17 cellular contexts compared by ENCODE assay signal in genomic region chr3:139460096-139460495, GRCh38. TPM values are rescaled to one million over a fixed set of nuclear protein-coding genes. Genes with fewer than 3 reads are reported as not detected.
DNase-seq lines count a peak whose midpoint lies in the region; ATAC-seq and TF ChIP-seq lines count a peak whose summit lies in the region.
"Had no signal": no experiment of that assay in that cellular context is flagged by ENCODE, and none has a peak within 500 bp of the region (broad histone marks: within the 10 kb centered on the region; RNA-seq: fewer than 3 reads in every experiment).

No MANE protein-coding gene starts in this region.

- no peak overlapping the region for H3K27ac ChIP-seq in CD8-positive, alpha-beta T cell (ENCODE audit: low read depth, low read length)

- H3K27me3 ChIP-seq in adipocyte (replicated peaks; ENCODE audit: control insufficient read depth, insufficient read depth, low read length), result no peaks in the 10 kb centered on the region
- no peaks in the 10 kb centered on the region for H3K27me3 ChIP-seq in CD8-positive, alpha-beta T cell (ENCODE audit: insufficient read depth, low read length)

- CTCF ChIA-PET in CD8-positive, alpha-beta T cell (lab: Charles Lee), result no interaction called here

- H3K27ac Mint-ChIP-seq in CD8-positive, alpha-beta T cell, result no peak overlapping the region
- H3K27ac Mint-ChIP-seq: B cell; CD14-positive monocyte; CD8-positive, alpha-beta memory T cell had no signal

- H3K4me3 ChIP-seq in AG10803 (ENCODE audit: low read length) (no peak overlapping the region), adipocyte (ENCODE audit: low read length) (no peak overlapping the region), fibroblast of villous mesenchyme (ENCODE audit: low read depth, low read length) (no peak overlapping the region)
- no peak overlapping the region for H3K4me3 ChIP-seq in CD8-positive, alpha-beta T cell (ENCODE audit: low read depth, low read length)

- no peaks in the 10 kb centered on the region for H3K4me1 Mint-ChIP-seq in CD8-positive, alpha-beta T cell (ENCODE audit: low read depth)
- H3K4me1 Mint-ChIP-seq: B cell; CD14-positive monocyte; CD8-positive, alpha-beta memory T cell had no signal

- ATAC-seq in CD8-positive, alpha-beta T cell, result no peak

- H3K36me3 Mint-ChIP-seq in CD8-positive, alpha-beta T cell, result no peaks in the 10 kb centered on the region
- H3K36me3 Mint-ChIP-seq: CD14-positive monocyte; CD8-positive, alpha-beta memory T cell had no signal

- H3K4me3 Mint-ChIP-seq in CD8-positive, alpha-beta T cell, result no peak overlapping the region
- H3K4me3 Mint-ChIP-seq: B cell; CD14-positive monocyte; CD8-positive, alpha-beta memory T cell had no signal

- intact Hi-C loops in CD8-positive, alpha-beta T cell (cut with DNase I, micrococcal nuclease), result no loop called here

- no peaks in the 10 kb centered on the region for H3K36me3 ChIP-seq in adipocyte (ENCODE audit: control insufficient read depth, insufficient read depth, low read length, severe bottlenecking)
- no peaks in the 10 kb centered on the region for H3K36me3 ChIP-seq in CD8-positive, alpha-beta T cell (ENCODE audit: insufficient read depth, low read length)

- H3K9me3 Mint-ChIP-seq in CD8-positive, alpha-beta T cell, result no peaks in the 10 kb centered on the region

- H3K4me1 ChIP-seq in adipocyte (ENCODE audit: control insufficient read depth, insufficient read depth, low read length), result peaks cover 3% of the 10 kb centered on the region
- no peaks in the 10 kb centered on the region for H3K4me1 ChIP-seq in CD8-positive, alpha-beta T cell (ENCODE audit: insufficient read depth, low read length)
- H3K4me1 ChIP-seq: Caco-2 had no signal

- TF ChIP-seq CTCF in AG10803 (conservative IDR thresholded peaks at IDR 0.05; ENCODE audit: low read length), result no peak
- no peak for TF ChIP-seq CTCF in fibroblast of villous mesenchyme (IDR thresholded peaks at IDR 0.05; ENCODE audit: insufficient read depth, low read depth, low read length)
- TF ChIP-seq CTCF in CD8-positive, alpha-beta T cell (IDR thresholded peaks at IDR 0.05), result no peak
- TF ChIP-seq CTCF in GM13976 (IDR thresholded peaks at IDR 0.05; ENCODE audit: borderline replicate concordance, control extremely low read depth, extremely low read depth, insufficient read depth, missing control alignments), result no peak

- DNase-seq in AG10803 (ENCODE audit: low read depth), result peak; percentile 8
- DNase-seq in adipocyte (ENCODE audit: low read depth), result peak; percentile 58
- peak; percentile 3 for DNase-seq in fibroblast of villous mesenchyme (ENCODE audit: low read depth)
- peak; percentile 19 for DNase-seq in renal cortical epithelial cell (ENCODE audit: low read depth)
- no peak for DNase-seq in SW 1271 (lab: John Stamatoyannopoulos, UW)
- DNase-seq in CD8-positive, alpha-beta T cell, result no peak
- DNase-seq in GM13976 (ENCODE audit: low spot score), result no peak
- no peak for DNase-seq in NCI-H187 treated with DMSO at 0.1 percent for 48 hours (lab: John Stamatoyannopoulos, UW)
- DNase-seq: ACHN; Caco-2; CD8-positive, alpha-beta memory T cell; IMR-90 had no signal

- in situ Hi-C loops in GM13976 (cut with MboI; ENCODE audit: low sequenced_read_pairs, unreplicated experiment), result no loop called here

- no peak overlapping the region for H3K9ac ChIP-seq in adipocyte (ENCODE audit: low read length)

- no peaks in the 10 kb centered on the region for H3K27me3 Mint-ChIP-seq in CD8-positive, alpha-beta T cell (ENCODE audit: low read depth)
- H3K27me3 Mint-ChIP-seq: B cell had no signal

- no peaks in the 10 kb centered on the region for H3K9me3 ChIP-seq in adipocyte (ENCODE audit: control insufficient read depth, low read length)
- H3K9me3 ChIP-seq in CD8-positive, alpha-beta T cell (ENCODE audit: low read length), result no peaks in the 10 kb centered on the region
- H3K9me3 ChIP-seq: Caco-2 had no signal

- POLR2A ChIA-PET in CD8-positive, alpha-beta T cell (lab: Charles Lee), result no interaction called here

RNA-seq across cellular contexts. Expression of gene RBP2, which starts 16.2 kb away (rescaled TPM):
- total RNA-seq in fibroblast of villous mesenchyme (not detected in 2 replicates), renal cortical epithelial cell (not detected in 2 replicates)
- not detected for total RNA-seq in CD8-positive, alpha-beta T cell
- total RNA-seq: A172; B cell; CD8-positive, alpha-beta memory T cell; Daoy; HT-29; IMR-90 had no signal

Comparison
In these comparisons a context has a peak if more than half of its experiments do, and no peak if none do; other contexts are left out.
1. DNase-seq: peak in AG10803 (single experiment), adipocyte (single experiment), fibroblast of villous mesenchyme (single experiment) and renal cortical epithelial cell (single experiment); none in SW 1271 (0 of 2), CD8-positive, alpha-beta T cell (0 of 7), GM13976 (single experiment) and NCI-H187 treated with DMSO at 0.1 percent for 48 hours (single experiment).